ENCODE assay signal across 8 cellular contexts in genomic region chr4:121869841-121870822, GRCh38. TPM values are rescaled to one million over a fixed set of nuclear protein-coding genes. Genes with fewer than 3 reads are reported as not detected.
DNase-seq lines count a peak whose midpoint lies in the region; ATAC-seq and TF ChIP-seq lines count a peak whose summit lies in the region.

Gene BBS7, minus strand, starts transcription at chr4:121870474. Its CDS starts 161 bp downstream, at chr4:121870313.

- peak within 1 kb of the TSS; percentile 82 for H3K4me3 ChIP-seq in upper lobe of right lung

- H3K4me3 Mint-ChIP-seq in T-helper 17 cell: peak within 1 kb of the TSS; percentile 97

- intact Hi-C loops in left cardiac atrium (cut with DNase I): no loop called here
- intact Hi-C loops in posterior vena cava (cut with DNase I): no loop called here
- intact Hi-C loops in upper lobe of right lung (cut with DNase I): no loop called here

- peak within 1 kb of the TSS; percentile 92 for H3K27ac Mint-ChIP-seq in T-helper 17 cell

- peaks cover 3% of the 10 kb centered on the region for H3K36me3 Mint-ChIP-seq in T-helper 17 cell (ENCODE audit: low read depth)

- no peaks in the 10 kb centered on the region for H3K27me3 ChIP-seq in upper lobe of right lung

- TF ChIP-seq CTCF in GM13977 (IDR thresholded peaks at IDR 0.05; ENCODE audit: extremely low read depth, insufficient read depth, missing control alignments) (no peak), upper lobe of right lung (IDR thresholded peaks at IDR 0.05) (no peak)

- peaks cover 16% of the 10 kb centered on the region for H3K4me1 Mint-ChIP-seq in T-helper 17 cell

- DNase-seq in GM13977 (ENCODE audit: low spot score) (peak; percentile 91), NCI-H1694 treated with DMSO at 0.1 percent for 48 hours (lab: John Stamatoyannopoulos, UW) (peak; percentile 84), T-helper 17 cell (peak; percentile 83 to 87 (median 86)), amygdala (lab: John Stamatoyannopoulos, UW) (peak; percentile 50 to 99 (median 94)), left cardiac atrium (peak; percentile 99), posterior vena cava (ENCODE audit: low spot score) (peak; percentile 99), upper lobe of right lung (peak; percentile 99)

- peak within 1 kb of the TSS; percentile 82 for H3K27ac ChIP-seq in upper lobe of right lung

- peaks cover 8% of the 10 kb centered on the region for H3K4me1 ChIP-seq in upper lobe of right lung

- in situ Hi-C loops in GM13977 (cut with MboI; ENCODE audit: low pct_unique_long_range_greater_than_20kb, low sequenced_read_pairs, unreplicated experiment): no loop called here

- H3K9me3 ChIP-seq in T-helper 17 cell (ENCODE audit: control insufficient read depth, low read length, poor library complexity, severe bottlenecking) (no peaks in the 10 kb centered on the region), upper lobe of right lung (no peaks in the 10 kb centered on the region)

- H3K36me3 ChIP-seq in upper lobe of right lung: no peaks in the 10 kb centered on the region

- peaks cover 12% of the 10 kb centered on the region for H3K27me3 Mint-ChIP-seq in T-helper 17 cell

- peak; percentile 98 for ATAC-seq in HG02884 (IDR thresholded peaks at IDR 0.05; ENCODE audit: unreplicated experiment)
- peak; percentile 99 for ATAC-seq in T-helper 17 cell
- peak; percentile 99 to 100 for ATAC-seq in left cardiac atrium
- ATAC-seq in upper lobe of right lung: peak; percentile 100

RNA-seq across cellular contexts. Expression of gene BBS7, which starts in this region (rescaled TPM):
- total RNA-seq in T-helper 17 cell (1 to 10 TPM; 5.1 to 5.6 TPM), left cardiac atrium (1 to 10 TPM; 8.0 to 9.4 TPM), posterior vena cava (10 to 100 TPM; 21.6 to 21.8 TPM), upper lobe of right lung (14.5 TPM)

Comparison
In these comparisons a context has a peak if more than half of its experiments do, and no peak if none do; other contexts are left out.
1. Peak in every context shown above with its lines: DNase-seq, ATAC-seq, H3K4me3 ChIP-seq and H3K27ac ChIP-seq.